Comparison of ENCODE assay signal across 8 cellular contexts in genomic region chr21:33230518-33231324, GRCh38. TPM values are rescaled to one million over a fixed set of nuclear protein-coding genes. Genes with fewer than 3 reads are reported as not detected.
DNase-seq lines count a peak whose midpoint lies in the region; ATAC-seq and TF ChIP-seq lines count a peak whose summit lies in the region.

No MANE protein-coding gene starts in this region.

- peak overlapping the region; percentile 94 for H2AFZ ChIP-seq in mammary epithelial cell (ENCODE audit: low read depth, low read length)

- ATAC-seq in GM19324 (IDR thresholded peaks at IDR 0.05; ENCODE audit: low FRiP score, unreplicated experiment) = peak; percentile 14
- peak; percentile 23 for ATAC-seq in HG03520 (IDR thresholded peaks at IDR 0.05; ENCODE audit: unreplicated experiment)
- peak; percentile 24 to 28 for ATAC-seq in gastrocnemius medialis

- H3K36me3 ChIP-seq in CD8-positive, alpha-beta memory T cell (ENCODE audit: insufficient read depth, low read length) = no peaks in the 10 kb centered on the region
- H3K36me3 ChIP-seq in mammary epithelial cell (ENCODE audit: insufficient read depth, low read length) = no peaks in the 10 kb centered on the region
- no peaks in the 10 kb centered on the region for H3K36me3 ChIP-seq in gastrocnemius medialis

- H3K9ac ChIP-seq in mammary epithelial cell (ENCODE audit: insufficient read depth, low read length) = peak overlapping the region; percentile 77

- 5% methylated on average over 9 of the region's 31 CpGs for WGBS in mammary epithelial cell (ENCODE audit: low coverage, missing lambda C conversion rate)

- H4K20me1 ChIP-seq in mammary epithelial cell (ENCODE audit: insufficient read depth, low read length) = no peaks in the 10 kb centered on the region

- peaks cover 49 to 60% (median 58%) of the 10 kb centered on the region in 3 donors for H3K4me1 Mint-ChIP-seq in CD8-positive, alpha-beta memory T cell

- CTCF ChIA-PET in CD8-positive, alpha-beta memory T cell (lab: Charles Lee) = interaction anchor here (1.0 to 1.6 kb wide), 3 partner anchors 12 to 36 kb away, joined by 3 to 5 read pairs (median 3); partner anchors contain the start of gene IL10RB
- CTCF ChIA-PET in mammary epithelial cell (lab: Charles Lee; ENCODE audit: low non-redundant PET) = interaction anchor here (0.6 kb wide), 1 partner anchor 94 kb away, joined by 3 read pairs; the partner anchor contains the start of gene IFNAR1

- DNase-seq in CD8-positive, alpha-beta memory T cell = peak; percentile 27 to 65 (median 45)
- DNase-seq in SW480 (ENCODE audit: low spot score) = peak; percentile 50
- DNase-seq in mammary epithelial cell = peak; percentile 83
- peak; percentile 66 for DNase-seq in iPS-NIHi11 (ENCODE audit: low spot score)
- DNase-seq in gastrocnemius medialis = no peak
- DNase-seq in dedifferentiated amniotic fluid mesenchymal stem cell (ENCODE audit: extremely low spot score) = no peak

- H3K4me2 ChIP-seq in mammary epithelial cell (ENCODE audit: insufficient read depth, low read depth, low read length) = peak overlapping the region; percentile 87

- dilution Hi-C loops in mammary epithelial cell (cut with HindIII; ENCODE audit: low sequenced_read_pairs) = no loop called here

- POLR2A ChIA-PET in CD8-positive, alpha-beta memory T cell (lab: Charles Lee) = interaction anchor here (0.6 to 2.2 kb wide), 6 partner anchors 8 to 361 kb away, joined by 3 to 7 read pairs (median 4); no protein-coding TSS in a partner anchor

- TF ChIP-seq CTCF in mammary epithelial cell (conservative IDR thresholded peaks at IDR 0.05 in 1 of 2, IDR thresholded peaks at IDR 0.05 in 1 of 2; ENCODE audit: extremely low read depth in 1 of 2, insufficient read depth in 1 of 2, low read depth in 1 of 2, low read length in 2 of 2) (peak in 1 of 2 donors; percentile 40), gastrocnemius medialis (IDR thresholded peaks at IDR 0.05 in 4 of 5, conservative IDR thresholded peaks at IDR 0.05 in 1 of 5) (peak in 1 of 5 experiments; percentile 14)

- peak overlapping the region; percentile 78 to 94 (median 86) for H3K27ac Mint-ChIP-seq in CD8-positive, alpha-beta memory T cell

- TSS peak; percentile 22 for BruUV-seq in mammary epithelial cell (replicated peaks; lab: Mats Ljungman, UMichigan)

- no peaks in the 10 kb centered on the region for H3K27me3 ChIP-seq in CD8-positive, alpha-beta memory T cell (ENCODE audit: insufficient read depth, low read length, poor library complexity, severe bottlenecking)
- H3K27me3 ChIP-seq in mammary epithelial cell (ENCODE audit: insufficient read depth, low read length) = no peaks in the 10 kb centered on the region
- H3K27me3 ChIP-seq in gastrocnemius medialis = no peaks in the 10 kb centered on the region

- H3K27ac ChIP-seq in CD8-positive, alpha-beta memory T cell (ENCODE audit: low read depth, low read length) = peak overlapping the region; percentile 81
- H3K27ac ChIP-seq in mammary epithelial cell (ENCODE audit: insufficient read depth, low read depth, low read length) (peak overlapping the region; percentile 65), gastrocnemius medialis (peak overlapping the region; percentile 81 to 94 (median 89))

- TF ChIP-seq POLR2A in gastrocnemius medialis (IDR thresholded peaks at IDR 0.05) = no peak

- peaks cover 0 to 33% (median 7%) of the 10 kb centered on the region in 3 donors for H3K36me3 Mint-ChIP-seq in CD8-positive, alpha-beta memory T cell

- no peaks in the 10 kb centered on the region for H3K27me3 Mint-ChIP-seq in CD8-positive, alpha-beta memory T cell

- in situ Hi-C loops in mammary epithelial cell (cut with MboI; ENCODE audit: low sequenced_read_pairs in 2 of 2) = no loop called here
- in situ Hi-C loops in gastrocnemius medialis (cut with MboI; ENCODE audit: low sequenced_read_pairs in 4 of 4) = no loop called here

- no peaks in the 10 kb centered on the region for H3K9me3 ChIP-seq in CD8-positive, alpha-beta memory T cell (ENCODE audit: low read length)
- H3K9me3 ChIP-seq in mammary epithelial cell (replicated peaks; ENCODE audit: insufficient read depth, low read length) (no peaks in the 10 kb centered on the region), gastrocnemius medialis (no peaks in the 10 kb centered on the region)

- H3K79me2 ChIP-seq in mammary epithelial cell (ENCODE audit: insufficient read depth, low read length) = peaks cover 45% of the 10 kb centered on the region

- H3K4me1 ChIP-seq in CD8-positive, alpha-beta memory T cell (ENCODE audit: insufficient read depth, low read length) = peaks cover 47% of the 10 kb centered on the region
- H3K4me1 ChIP-seq in mammary epithelial cell (ENCODE audit: insufficient read depth, low read length) (peaks cover 23% of the 10 kb centered on the region), gastrocnemius medialis (peaks cover 26 to 39% of the 10 kb centered on the region in 2 donors)

- intact Hi-C loops in mammary epithelial cell (cut with micrococcal nuclease) (loop anchor here (2.0 kb wide), 2 partner anchors 26 to 38 kb away; no protein-coding TSS in a partner anchor), gastrocnemius medialis (cut with DNase I; ENCODE audit: low total_unique reads) (no loop called here)

- H3K4me3 ChIP-seq in CD8-positive, alpha-beta memory T cell (ENCODE audit: low read length) = peak overlapping the region; percentile 87
- peak overlapping the region; percentile 92 to 97 (median 94) for H3K4me3 ChIP-seq in mammary epithelial cell (replicated peaks in 1 of 3; ENCODE audit: insufficient read depth in 1 of 3, low read depth in 2 of 3, low read length in 3 of 3)
- peak overlapping the region; percentile 77 to 99 (median 88) for H3K4me3 ChIP-seq in gastrocnemius medialis

- H3K4me3 Mint-ChIP-seq in CD8-positive, alpha-beta memory T cell = peak overlapping the region; percentile 88 to 98 (median 96)

- H3K9me3 Mint-ChIP-seq in CD8-positive, alpha-beta memory T cell = no peaks in the 10 kb centered on the region

RNA-seq across cellular contexts. Expression of gene IFNAR2, which starts 1.0 kb away (rescaled TPM):
- 10 to 100 TPM; 23.4 to 26.4 TPM for total RNA-seq in CD8-positive, alpha-beta memory T cell
- 85.3 TPM for polyA plus RNA-seq in CD8-positive, alpha-beta memory T cell
- total RNA-seq in mammary epithelial cell = 10 to 100 TPM in 1 of 2 donors, 1 to 10 TPM in 1; 5.7 to 16.7 TPM
- polyA plus RNA-seq in mammary epithelial cell = 15.4 TPM
- polyA minus RNA-seq in mammary epithelial cell = 28.5 TPM
- total RNA-seq in gastrocnemius medialis = 1 to 10 TPM; 3.4 to 8.0 (median 4.7) TPM

RNA-seq across cellular contexts. Expression of gene IL10RB, which starts 35.4 kb away (rescaled TPM):
- total RNA-seq in CD8-positive, alpha-beta memory T cell = 10 to 100 TPM; 23.4 to 25.3 TPM
- polyA plus RNA-seq in CD8-positive, alpha-beta memory T cell = 51.4 TPM
- total RNA-seq in mammary epithelial cell = 10 to 100 TPM; 14.3 to 18.9 TPM
- 20.4 TPM for polyA plus RNA-seq in mammary epithelial cell
- 20.4 TPM for polyA minus RNA-seq in mammary epithelial cell
- 10 to 100 TPM; 11.4 to 17.1 (median 14.0) TPM for total RNA-seq in gastrocnemius medialis

Comparison
In these comparisons a context has a peak if more than half of its experiments do, and no peak if none do; other contexts are left out.
1. DNase-seq: peak in CD8-positive, alpha-beta memory T cell (5 of 5), SW480 (single experiment), mammary epithelial cell (single experiment) and iPS-NIHi11 (single experiment); none in gastrocnemius medialis (0 of 2) and dedifferentiated amniotic fluid mesenchymal stem cell (single experiment).
2. Peak in every context shown above with its lines, with median percentiles within 50 percentile points of each other: H3K27ac ChIP-seq, H3K4me3 ChIP-seq and ATAC-seq.